In the genomic region with DNA sequence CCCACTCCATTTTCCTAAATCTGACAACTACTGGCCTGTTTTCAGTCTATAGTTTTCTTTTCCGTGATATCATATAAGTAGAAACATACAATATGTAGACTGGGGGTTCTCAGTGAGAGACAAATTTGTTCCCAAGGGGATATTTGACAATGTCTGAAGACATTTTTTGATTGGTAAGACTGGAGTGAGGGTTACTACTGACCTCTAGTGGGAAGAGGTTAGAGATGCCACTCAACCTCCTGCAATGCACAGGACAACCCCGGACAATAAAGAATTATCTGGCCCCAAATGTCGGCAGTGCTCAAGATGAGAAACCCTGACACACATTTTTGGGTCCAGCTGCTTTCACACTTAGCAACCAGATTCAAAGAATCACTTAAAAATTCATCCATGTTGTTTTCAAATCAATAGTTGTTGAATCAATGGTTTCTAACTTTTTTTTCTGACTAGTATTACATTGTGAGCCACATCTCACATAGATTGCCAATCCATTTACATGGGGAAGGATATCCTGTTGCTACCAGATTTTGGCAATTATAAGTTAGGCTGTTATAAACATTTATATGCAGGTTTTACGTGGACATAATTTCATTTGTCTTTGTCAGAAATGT, we compare ENCODE assay signal across 8 cellular contexts.
DNase-seq lines count a peak whose midpoint lies in the region; ATAC-seq, FAIRE-seq and TF ChIP-seq lines count a peak whose summit lies in the region.

No MANE protein-coding gene starts in this region.

- no peaks in the 10 kb centered on the region for H3K27me3 Mint-ChIP-seq in activated CD4-positive, alpha-beta T cell treated with anti-CD3 and anti-CD28 coated beads for 36 hours
- H3K27me3 Mint-ChIP-seq in activated T-helper 2 cell treated with anti-CD3 and anti-CD28 coated beads, Interferon-gamma antibody, Interleukin-2, Interleukin-4, amounts not matched to agents 10 μg/mL and 5 μg/mL and 100 μg/mL, durations not matched to agents 14 hours and 24 hours and 36 hours (ENCODE audit: low read depth), result no peaks in the 10 kb centered on the region
- H3K27me3 Mint-ChIP-seq in activated T-cell treated with anti-CD3 and anti-CD28 coated beads, Interleukin-2, amount 50 U/mL, for 24 hours, result no peaks in the 10 kb centered on the region

- no peaks in the 10 kb centered on the region for H4K20me1 ChIP-seq in hepatocyte (ENCODE audit: insufficient read depth, poor library complexity, severe bottlenecking)

- H3K9me3 ChIP-seq in hepatocyte (ENCODE audit: low read depth), result no peaks in the 10 kb centered on the region

- TF ChIP-seq CTCF in hepatocyte (IDR thresholded peaks at IDR 0.05; ENCODE audit: poor library complexity), result peak; percentile 54

- no peaks in the 10 kb centered on the region for H3K27me3 ChIP-seq in hepatocyte

- peaks cover 7% of the 10 kb centered on the region for H3K9me3 Mint-ChIP-seq in activated CD4-positive, alpha-beta T cell treated with anti-CD3 and anti-CD28 coated beads for 36 hours (ENCODE audit: low read depth)
- peaks cover 8% of the 10 kb centered on the region for H3K9me3 Mint-ChIP-seq in activated T-helper 2 cell treated with anti-CD3 and anti-CD28 coated beads, Interferon-gamma antibody, Interleukin-2, Interleukin-4, amounts not matched to agents 10 μg/mL and 5 μg/mL and 100 μg/mL, durations not matched to agents 14 hours and 24 hours and 36 hours
- H3K9me3 Mint-ChIP-seq in activated T-cell treated with anti-CD3 and anti-CD28 coated beads, Interleukin-2, amount 50 U/mL, for 24 hours, result peaks cover 9% of the 10 kb centered on the region

- no peak overlapping the region for H3K4me2 ChIP-seq in hepatocyte

- POLR2A ChIA-PET in activated CD4-positive, alpha-beta T cell treated with anti-CD3 and anti-CD28 coated beads for 36 hours (lab: Charles Lee), result no interaction called here

- no peaks in the 10 kb centered on the region for H3K36me3 ChIP-seq in hepatocyte (replicated peaks; ENCODE audit: insufficient read depth, low read depth)

- no peak overlapping the region for H3K27ac ChIP-seq in hepatocyte

- H3K27ac Mint-ChIP-seq in activated CD4-positive, alpha-beta T cell treated with anti-CD3 and anti-CD28 coated beads for 36 hours, result no peak overlapping the region
- no peak overlapping the region for H3K27ac Mint-ChIP-seq in activated T-helper 2 cell treated with anti-CD3 and anti-CD28 coated beads, Interferon-gamma antibody, Interleukin-2, Interleukin-4, amounts not matched to agents 10 μg/mL and 5 μg/mL and 100 μg/mL, durations not matched to agents 14 hours and 24 hours and 36 hours
- H3K27ac Mint-ChIP-seq in activated T-cell treated with anti-CD3 and anti-CD28 coated beads, Interleukin-2, amount 50 U/mL, for 24 hours, result no peak overlapping the region

- FAIRE-seq in RCC 7860 (lab: Jason Lieb, UNC), result no peak

- H3K4me3 ChIP-seq in hepatocyte, result no peak overlapping the region

- intact Hi-C loops in activated CD4-positive, alpha-beta T cell treated with anti-CD3 and anti-CD28 coated beads for 36 hours (cut with DNase I, micrococcal nuclease), result loop anchor here (2.0 to 10.0 kb wide), 2 partner anchors 510 to 918 kb away; no protein-coding TSS in a partner anchor
- intact Hi-C loops in activated T-helper 2 cell treated with anti-CD3 and anti-CD28 coated beads, Interferon-gamma antibody, Interleukin-2, Interleukin-4, amounts not matched to agents 10 μg/mL and 5 μg/mL and 100 μg/mL, durations not matched to agents 14 hours and 24 hours and 36 hours (cut with micrococcal nuclease), result no loop called here

- H3K36me3 Mint-ChIP-seq in activated CD4-positive, alpha-beta T cell treated with anti-CD3 and anti-CD28 coated beads for 36 hours (ENCODE audit: low read depth), result no peaks in the 10 kb centered on the region
- no peaks in the 10 kb centered on the region for H3K36me3 Mint-ChIP-seq in activated T-helper 2 cell treated with anti-CD3 and anti-CD28 coated beads, Interferon-gamma antibody, Interleukin-2, Interleukin-4, amounts not matched to agents 10 μg/mL and 5 μg/mL and 100 μg/mL, durations not matched to agents 14 hours and 24 hours and 36 hours (ENCODE audit: low read depth)
- no peaks in the 10 kb centered on the region for H3K36me3 Mint-ChIP-seq in activated T-cell treated with anti-CD3 and anti-CD28 coated beads, Interleukin-2, amount 50 U/mL, for 24 hours (ENCODE audit: low read depth)

- no peaks in the 10 kb centered on the region for H3K4me1 Mint-ChIP-seq in activated CD4-positive, alpha-beta T cell treated with anti-CD3 and anti-CD28 coated beads for 36 hours
- no peaks in the 10 kb centered on the region for H3K4me1 Mint-ChIP-seq in activated T-helper 2 cell treated with anti-CD3 and anti-CD28 coated beads, Interferon-gamma antibody, Interleukin-2, Interleukin-4, amounts not matched to agents 10 μg/mL and 5 μg/mL and 100 μg/mL, durations not matched to agents 14 hours and 24 hours and 36 hours (ENCODE audit: low read depth)
- H3K4me1 Mint-ChIP-seq in activated T-cell treated with anti-CD3 and anti-CD28 coated beads, Interleukin-2, amount 50 U/mL, for 24 hours (ENCODE audit: low read depth), result no peaks in the 10 kb centered on the region

- H3K4me1 ChIP-seq in hepatocyte (ENCODE audit: insufficient read depth), result no peaks in the 10 kb centered on the region

- ATAC-seq in activated CD4-positive, alpha-beta T cell treated with anti-CD3 and anti-CD28 coated beads for 36 hours, result no peak
- ATAC-seq in HG03460 (IDR thresholded peaks at IDR 0.05; ENCODE audit: unreplicated experiment) (peak; percentile 86), HG03469 (IDR thresholded peaks at IDR 0.05; ENCODE audit: unreplicated experiment) (no peak)

- H3K9me2 ChIP-seq in hepatocyte (replicated peaks; ENCODE audit: insufficient read depth), result no peaks in the 10 kb centered on the region

- peak overlapping the region; percentile 43 for H2AFZ ChIP-seq in hepatocyte

- no peak overlapping the region for H3K4me3 Mint-ChIP-seq in activated CD4-positive, alpha-beta T cell treated with anti-CD3 and anti-CD28 coated beads for 36 hours
- H3K4me3 Mint-ChIP-seq in activated T-helper 2 cell treated with anti-CD3 and anti-CD28 coated beads, Interferon-gamma antibody, Interleukin-2, Interleukin-4, amounts not matched to agents 10 μg/mL and 5 μg/mL and 100 μg/mL, durations not matched to agents 14 hours and 24 hours and 36 hours (ENCODE audit: low read depth), result no peak overlapping the region
- H3K4me3 Mint-ChIP-seq in activated T-cell treated with anti-CD3 and anti-CD28 coated beads, Interleukin-2, amount 50 U/mL, for 24 hours, result no peak overlapping the region

- no peaks in the 10 kb centered on the region for H3K79me2 ChIP-seq in hepatocyte

- peak; percentile 3 for DNase-seq in activated CD4-positive, alpha-beta T cell treated with anti-CD3 and anti-CD28 coated beads for 36 hours
- no peak for DNase-seq in activated CD4-positive, alpha-beta T cell treated with anti-CD3 and anti-CD28 coated beads for 4 hours
- DNase-seq in RCC 7860 (ENCODE audit: low spot score), result peak; percentile 9
- DNase-seq in hepatocyte (ENCODE audit: low spot score), result peak; percentile 40
- DNase-seq in activated T-helper 2 cell treated with anti-CD3 and anti-CD28 coated beads, Interferon-gamma antibody, Interleukin-2, Interleukin-4, amounts not matched to agents 10 μg/mL and 5 μg/mL and 100 μg/mL, durations not matched to agents 14 hours and 24 hours and 36 hours (ENCODE audit: low spot score), result no peak
- DNase-seq in activated T-cell treated with anti-CD3 and anti-CD28 coated beads, Interleukin-2, amount 50 U/mL, for 24 hours, result no peak

- 45% methylated on average over 4 of the region's 4 CpGs for WGBS in hepatocyte (ENCODE audit: low lambda C conversion rate, missing lambda C conversion rate)

- CTCF ChIA-PET in activated CD4-positive, alpha-beta T cell treated with anti-CD3 and anti-CD28 coated beads for 36 hours (lab: Charles Lee), result no interaction called here

Comparison
In these comparisons a context has a peak if more than half of its experiments do, and no peak if none do; other contexts are left out.
1. DNase-seq: peak in activated CD4-positive, alpha-beta T cell treated with anti-CD3 and anti-CD28 coated beads for 36 hours (single experiment), RCC 7860 (single experiment) and hepatocyte (single experiment); none in activated CD4-positive, alpha-beta T cell treated with anti-CD3 and anti-CD28 coated beads for 4 hours (0 of 2), activated T-helper 2 cell treated with anti-CD3 and anti-CD28 coated beads, Interferon-gamma antibody, Interleukin-2, Interleukin-4, amounts not matched to agents 10 μg/mL and 5 μg/mL and 100 μg/mL, durations not matched to agents 14 hours and 24 hours and 36 hours (single experiment) and activated T-cell treated with anti-CD3 and anti-CD28 coated beads, Interleukin-2, amount 50 U/mL, for 24 hours (single experiment).